Comparison of ENCODE assay signal across 19 cellular contexts in genomic region chr22:20865869-20866445, GRCh38. TPM values are rescaled to one million over a fixed set of nuclear protein-coding genes. Genes with fewer than 3 reads are reported as not detected.
DNase-seq lines count a peak whose midpoint lies in the region; ATAC-seq and TF ChIP-seq lines count a peak whose summit lies in the region.
"Had no signal": no experiment of that assay in that cellular context is flagged by ENCODE, and none has a peak within 500 bp of the region (broad histone marks: within the 10 kb centered on the region; RNA-seq: fewer than 3 reads in every experiment).

No MANE protein-coding gene starts in this region.

- H3K27me3 ChIP-seq in Caco-2 (replicated peaks; ENCODE audit: control insufficient read depth, insufficient read depth, low read length): no peaks in the 10 kb centered on the region
- no peaks in the 10 kb centered on the region for H3K27me3 ChIP-seq in PC-3 (ENCODE audit: low read length)
- no peaks in the 10 kb centered on the region for H3K27me3 ChIP-seq in gastroesophageal sphincter
- H3K27me3 ChIP-seq in spleen (replicated peaks in 1 of 7): no peaks in the 10 kb centered on the region
- no peaks in the 10 kb centered on the region for H3K27me3 ChIP-seq in MG63

- intact Hi-C loops in Caco-2 (cut with micrococcal nuclease; ENCODE audit: unreplicated experiment): no loop called here
- intact Hi-C loops in PC-3 (cut with micrococcal nuclease): no loop called here
- intact Hi-C loops in spleen (cut with DNase I; ENCODE audit: low total_unique reads): no loop called here

- H3K4me3 Mint-ChIP-seq in Caco-2 (ENCODE audit: unreplicated experiment): no peak overlapping the region
- H3K4me3 Mint-ChIP-seq: activated CD4-positive, alpha-beta T cell treated with anti-CD3 and anti-CD28 coated beads, Interleukin-2, amount 10 ng/mL, durations not matched to agents 24 days and 14 days; naive B cell; stimulated activated memory B cell treated with anti-CD40 and anti-IgM and Interleukin-4, amounts not matched to agents 10 μg/mL and 1 μg/mL and 100 μg/mL, for 72 hours had no signal

- H3K4me3 ChIP-seq in Caco-2 (ENCODE audit: low read depth, low read length): no peak overlapping the region
- no peak overlapping the region for H3K4me3 ChIP-seq in PC-3 (ENCODE audit: low read length)
- H3K4me3 ChIP-seq in gastroesophageal sphincter: no peak overlapping the region
- no peak overlapping the region for H3K4me3 ChIP-seq in spleen
- H3K4me3 ChIP-seq in MG63: no peak overlapping the region

- H3K79me2 ChIP-seq in PC-3 (ENCODE audit: low read length): peaks cover 3% of the 10 kb centered on the region; the same call in 1 of the 2 replicates

- TF ChIP-seq CTCF in Caco-2 (IDR thresholded peaks at IDR 0.05; ENCODE audit: insufficient read depth in 1 of 2, low read depth in 1 of 2, low read length in 1 of 2, severe bottlenecking in 1 of 2, unreplicated experiment in 1 of 2): no peak
- no peak for TF ChIP-seq CTCF in PC-3 (conservative IDR thresholded peaks at IDR 0.05; ENCODE audit: low read depth, low read length)
- no peak for TF ChIP-seq CTCF in gastroesophageal sphincter (IDR thresholded peaks at IDR 0.05)
- no peak for TF ChIP-seq CTCF in spleen (IDR thresholded peaks at IDR 0.05 in 8 of 11, conservative IDR thresholded peaks at IDR 0.05 in 3 of 11)

- peaks cover 13% of the 10 kb centered on the region for H3K36me3 Mint-ChIP-seq in Caco-2 (ENCODE audit: insufficient read depth, unreplicated experiment)

- 91 to 93% methylated on average over 3 to 5 of the region's 8 CpGs for WGBS in gastroesophageal sphincter (ENCODE audit: low coverage in 1 of 2), 2 donors
- 69 to 90% (median 76%) methylated on average over 8 of the region's 8 CpGs for WGBS in spleen, 5 donors

- H3F3A ChIP-seq in PC-3 (ENCODE audit: low read length, unreplicated experiment): no peaks in the 10 kb centered on the region

- H3K27ac Mint-ChIP-seq in Caco-2 (ENCODE audit: unreplicated experiment): no peak overlapping the region
- H3K27ac Mint-ChIP-seq: activated CD4-positive, alpha-beta T cell treated with anti-CD3 and anti-CD28 coated beads, Interleukin-2, amount 10 ng/mL, durations not matched to agents 24 days and 14 days; naive B cell; stimulated activated memory B cell treated with anti-CD40 and anti-IgM and Interleukin-4, amounts not matched to agents 10 μg/mL and 1 μg/mL and 100 μg/mL, for 72 hours had no signal

- H3K9ac ChIP-seq in PC-3 (ENCODE audit: low read length): no peak overlapping the region

- POLR2A ChIA-PET in Caco-2 (lab: Charles Lee): no interaction called here
- POLR2A ChIA-PET in PC-3 (lab: Charles Lee; ENCODE audit: unreplicated experiment): no interaction called here

- H3K27me3 Mint-ChIP-seq in Caco-2 (ENCODE audit: insufficient read depth, unreplicated experiment): no peaks in the 10 kb centered on the region
- H3K27me3 Mint-ChIP-seq: activated CD4-positive, alpha-beta T cell treated with anti-CD3 and anti-CD28 coated beads, Interleukin-2, amount 10 ng/mL, durations not matched to agents 24 days and 14 days; naive B cell; stimulated activated memory B cell treated with anti-CD40 and anti-IgM and Interleukin-4, amounts not matched to agents 10 μg/mL and 1 μg/mL and 100 μg/mL, for 72 hours had no signal

- TF ChIP-seq EP300 in gastroesophageal sphincter (IDR thresholded peaks at IDR 0.05): no peak

- no peak for TF ChIP-seq POLR2A in gastroesophageal sphincter (IDR thresholded peaks at IDR 0.05)
- no peak for TF ChIP-seq POLR2A in spleen (IDR thresholded peaks at IDR 0.05)

- BruUV-seq in Caco-2 (replicated peaks; lab: Mats Ljungman, UMichigan) (no TSS peak), PC-3 (replicated peaks; lab: Mats Ljungman, UMichigan) (no TSS peak)

- H3K27ac ChIP-seq in PC-3 (ENCODE audit: low read length) (no peak overlapping the region), gastroesophageal sphincter (peak overlapping the region in 3 of 4 donors; percentile 77 to 79 (median 78)), spleen (peak overlapping the region; percentile 41 to 86 (median 80))

- H3K9me3 Mint-ChIP-seq in Caco-2 (ENCODE audit: unreplicated experiment): no peaks in the 10 kb centered on the region
- H3K9me3 Mint-ChIP-seq: activated CD4-positive, alpha-beta T cell treated with anti-CD3 and anti-CD28 coated beads, Interleukin-2, amount 10 ng/mL, durations not matched to agents 24 days and 14 days; naive B cell; stimulated activated memory B cell treated with anti-CD40 and anti-IgM and Interleukin-4, amounts not matched to agents 10 μg/mL and 1 μg/mL and 100 μg/mL, for 72 hours had no signal

- no peak overlapping the region for H3K4me2 ChIP-seq in PC-3 (ENCODE audit: low read length)

- no peaks in the 10 kb centered on the region; the same call in 1 of the 2 replicates for H3K36me3 ChIP-seq in Caco-2 (ENCODE audit: control insufficient read depth, insufficient read depth, low read length)
- no peaks in the 10 kb centered on the region; the same call in 1 of the 2 replicates for H3K36me3 ChIP-seq in PC-3 (ENCODE audit: low read depth, low read length)
- peaks cover 0 to 65% of the 10 kb centered on the region in 2 donors for H3K36me3 ChIP-seq in gastroesophageal sphincter
- peaks cover 0 to 95% (median 17%) of the 10 kb centered on the region in 6 donors for H3K36me3 ChIP-seq in spleen
- peaks cover 6% of the 10 kb centered on the region for H3K36me3 ChIP-seq in MG63

- peaks cover 23% of the 10 kb centered on the region for H3K4me1 Mint-ChIP-seq in Caco-2 (ENCODE audit: low read depth, unreplicated experiment)

- no peaks in the 10 kb centered on the region for H3K9me2 ChIP-seq in PC-3 (replicated peaks; ENCODE audit: low read length)

- H3K4me1 ChIP-seq in Caco-2: peaks cover 29% of the 10 kb centered on the region
- peaks cover 4% of the 10 kb centered on the region for H3K4me1 ChIP-seq in PC-3 (ENCODE audit: insufficient read depth, low read length)
- peaks cover 0 to 77% (median 11%) of the 10 kb centered on the region in 3 donors for H3K4me1 ChIP-seq in gastroesophageal sphincter
- peaks cover 25 to 85% (median 59%) of the 10 kb centered on the region in 6 donors for H3K4me1 ChIP-seq in spleen

- peak; percentile 42 to 60 for DNase-seq in Caco-2
- no peak for DNase-seq in PC-3
- no peak for DNase-seq in spleen
- no peak for DNase-seq in MG63
- DNase-seq in NCI-H1417 (lab: John Stamatoyannopoulos, UW): no peak
- DNase-seq in OCI-M1 (lab: John Stamatoyannopoulos, UW): no peak
- DNase-seq: activated CD4-positive, alpha-beta T cell treated with anti-CD3 and anti-CD28 coated beads, Interleukin-2, amount 10 ng/mL, durations not matched to agents 24 days and 14 days; activated CD8-positive, alpha-beta memory T cell treated with anti-CD3 and anti-CD28 coated beads, Interleukin-2, amount 50 U/mL, for 48 hours; activated gamma-delta T cell; cortex of kidney; DMS79; hippocampal formation; islet precursor cell; mammary epithelial cell; naive B cell; NCI-H524 treated with DMSO at 0.1 percent for 48 hours had no signal

- ATAC-seq in PC-3 (peak; percentile 56; the same call in 1 of the 2 replicates), gastroesophageal sphincter (no peak), GM18870 (IDR thresholded peaks at IDR 0.05; ENCODE audit: unreplicated experiment) (no peak)
- ATAC-seq: stimulated activated memory B cell treated with anti-CD40 and anti-IgM and Interleukin-4, amounts not matched to agents 10 μg/mL and 1 μg/mL and 100 μg/mL, for 72 hours had no signal

- no peak overlapping the region for H2AFZ ChIP-seq in PC-3 (ENCODE audit: low read length)

- no peaks in the 10 kb centered on the region for H4K20me1 ChIP-seq in PC-3 (ENCODE audit: low read length)

- no peaks in the 10 kb centered on the region for H3K9me3 ChIP-seq in Caco-2
- H3K9me3 ChIP-seq in PC-3 (ENCODE audit: low read length): no peaks in the 10 kb centered on the region
- no peaks in the 10 kb centered on the region for H3K9me3 ChIP-seq in gastroesophageal sphincter
- no peaks in the 10 kb centered on the region for H3K9me3 ChIP-seq in spleen
- no peaks in the 10 kb centered on the region for H3K9me3 ChIP-seq in MG63

- CTCF ChIA-PET in Caco-2 (lab: Charles Lee) (interaction anchor here (0.5 to 3.9 kb wide), 3 partner anchors 20 to 709 kb away, joined by 3 to 22 read pairs (median 4); no protein-coding TSS in a partner anchor), PC-3 (lab: Charles Lee) (no interaction called here)

RNA-seq across cellular contexts. Expression of gene SNAP29, which starts 7.2 kb away (rescaled TPM):
- total RNA-seq in Caco-2 (2022) (26.2 and 26.8 TPM in 2 replicates), PC-3 (2014; rRNA removed) (12.3 and 23.9 TPM in 2 replicates), gastroesophageal sphincter (10 to 100 TPM; 22.1 to 33.8 (median 27.1) TPM), spleen (10 to 100 TPM; 22.6 to 33.5 (median 28.2) TPM)
- polyA plus RNA-seq in spleen: 10 to 100 TPM; 13.7 to 19.5 (median 17.2) TPM
- total RNA-seq in MG63 (2014; rRNA removed; shearing (Covaris generic); ENCODE audit: low replicate concordance): 9.1 and 10.0 TPM in 2 replicates

RNA-seq across cellular contexts. Expression of gene PI4KA, which starts 7.3 kb away (rescaled TPM):
- total RNA-seq in Caco-2 (2022) (66.9 and 67.2 TPM in 2 replicates), PC-3 (2014; rRNA removed) (39.7 and 61.5 TPM in 2 replicates), gastroesophageal sphincter (100 to 1,000 TPM in 2 of 4 donors, 10 to 100 TPM in 2; 45.7 to 113 (median 87.5) TPM), spleen (100 to 1,000 TPM in 6 of 7 donors, 10 to 100 TPM in 1; 86.2 to 143 (median 122) TPM)
- polyA plus RNA-seq in spleen: 10 to 100 TPM; 29.8 to 48.1 (median 35.3) TPM
- total RNA-seq in MG63 (2014; rRNA removed; shearing (Covaris generic); ENCODE audit: low replicate concordance): 19.7 and 24.3 TPM in 2 replicates

RNA-seq across cellular contexts. Expression of gene CRKL, which starts 51.2 kb away (rescaled TPM):
- total RNA-seq in Caco-2 (2022): 76.0 and 82.7 TPM in 2 replicates
- 35.4 and 36.2 TPM in 2 replicates for total RNA-seq in PC-3 (2014; rRNA removed)
- 10 to 100 TPM; 42.5 to 55.8 (median 46.0) TPM for total RNA-seq in gastroesophageal sphincter
- total RNA-seq in spleen: 10 to 100 TPM; 56.7 to 65.3 (median 58.1) TPM
- 10 to 100 TPM; 11.5 to 17.9 (median 12.2) TPM for polyA plus RNA-seq in spleen
- 23.1 and 25.0 TPM in 2 replicates for total RNA-seq in MG63 (2014; rRNA removed; shearing (Covaris generic); ENCODE audit: low replicate concordance)

Comparison
In these comparisons a context has a peak if more than half of its experiments do, and no peak if none do; other contexts are left out.
1. DNase-seq: peak in Caco-2 (2 of 2); none in PC-3 (single experiment), spleen (single experiment), MG63 (single experiment), NCI-H1417 (0 of 3) and OCI-M1 (single experiment).